29 cellular contexts compared by ENCODE assay signal in genomic region chr1:111719135-111719534, GRCh38. TPM values are rescaled to one million over a fixed set of nuclear protein-coding genes. Genes with fewer than 3 reads are reported as not detected.
DNase-seq lines count a peak whose midpoint lies in the region; ATAC-seq and TF ChIP-seq lines count a peak whose summit lies in the region.
"Had no signal": no experiment of that assay in that cellular context is flagged by ENCODE, and none has a peak within 500 bp of the region (broad histone marks: within the 10 kb centered on the region; RNA-seq: fewer than 3 reads in every experiment).

No MANE protein-coding gene starts in this region.

- in situ Hi-C loops in gastrocnemius medialis (cut with MboI; ENCODE audit: low sequenced_read_pairs in 4 of 4), result loop anchor here in 2 of 4 donors (5.0 kb wide), 2 partner anchors 33 to 38 kb away; partner anchors contain the start of gene DDX20 (in 1 of the 2)

- CTCF ChIA-PET in activated CD8-positive, alpha-beta T cell treated with anti-CD3 and anti-CD28 coated beads, Interleukin-2, amount 10 ng/mL, durations not matched to agents 7 days and 5 days (lab: Charles Lee), result interaction anchor here (1.8 kb wide), 1 partner anchor 211 kb away, joined by 6 read pairs; no protein-coding TSS in a partner anchor
- CTCF ChIA-PET in activated CD8-positive, alpha-beta T cell treated with anti-CD3 and anti-CD28 coated beads for 36 hours (lab: Charles Lee), result interaction anchor here (2.4 kb wide), 1 partner anchor 28 kb away, joined by 8 read pairs; no protein-coding TSS in a partner anchor
- CTCF ChIA-PET in CD4-positive, alpha-beta memory T cell (lab: Charles Lee; ENCODE audit: partially characterized antibody), result interaction anchor here (1.2 kb wide), 1 partner anchor 36 kb away, joined by 3 read pairs; no protein-coding TSS in a partner anchor
- CTCF ChIA-PET in MCF 10A (lab: Yijun Ruan, JAX), result interaction anchor here (0.6 to 0.9 kb wide), 2 partner anchors 17 to 36 kb away, joined by 3 to 6 read pairs; no protein-coding TSS in a partner anchor

- TF ChIP-seq EP300 in gastroesophageal sphincter (IDR thresholded peaks at IDR 0.05), result no peak

- POLR2A ChIA-PET in activated CD8-positive, alpha-beta T cell treated with anti-CD3 and anti-CD28 coated beads, Interleukin-2, amount 10 ng/mL, durations not matched to agents 7 days and 5 days (lab: Charles Lee), result interaction anchor here (1.3 kb wide), 1 partner anchor 13 kb away, joined by 3 read pairs; no protein-coding TSS in a partner anchor
- POLR2A ChIA-PET in activated CD8-positive, alpha-beta T cell treated with anti-CD3 and anti-CD28 coated beads for 36 hours (lab: Charles Lee), result interaction anchor here (1.3 to 1.7 kb wide), 3 partner anchors 9 to 242 kb away, joined by 3 to 11 read pairs (median 3); no protein-coding TSS in a partner anchor
- POLR2A ChIA-PET in CD4-positive, alpha-beta memory T cell (lab: Charles Lee; ENCODE audit: partially characterized antibody), result no interaction called here
- POLR2A ChIA-PET in MCF 10A (lab: Yijun Ruan, JAX), result interaction anchor here (0.6 kb wide), 1 partner anchor 36 kb away, joined by 4 read pairs; no protein-coding TSS in a partner anchor

- H3K4me1 ChIP-seq in CD4-positive, alpha-beta memory T cell (ENCODE audit: insufficient read depth, low read length), result peaks cover 18% of the 10 kb centered on the region
- H3K4me1 ChIP-seq in gastroesophageal sphincter (peaks cover 6 to 40% (median 15%) of the 10 kb centered on the region in 3 donors), gastrocnemius medialis (peaks cover 45 to 46% of the 10 kb centered on the region in 2 donors), uterus (no peaks in the 10 kb centered on the region)
- H3K4me1 ChIP-seq: adrenal gland, right lobe of liver had no signal

- DNase-seq in activated CD8-positive, alpha-beta T cell treated with anti-CD3 and anti-CD28 coated beads, Interleukin-2, amount 10 ng/mL, durations not matched to agents 7 days and 5 days, result peak; percentile 19
- no peak for DNase-seq in activated CD8-positive, alpha-beta T cell treated with anti-CD3 and anti-CD28 coated beads for 36 hours
- DNase-seq in CD4-positive, alpha-beta memory T cell, result no peak
- DNase-seq in gastrocnemius medialis (no peak), WERI-Rb-1 (no peak), MCF 10A (ENCODE audit: unreplicated experiment) (no peak), uterus (no peak)
- DNase-seq: activated CD4-positive, alpha-beta memory T cell treated with anti-CD3 and anti-CD28 coated beads, Interleukin-2, amount 10 ng/mL, durations not matched to agents 7 days and 5 days; activated CD4-positive, CD25-positive, alpha-beta regulatory T cell; activated naive CD4-positive, alpha-beta T cell treated with anti-CD3 and anti-CD28 coated beads for 36 hours; activated T-cell treated with anti-CD3 and anti-CD28 coated beads, Interleukin-2, amount 50 U/mL, for 24 hours; AML-193; DMS53; dorsolateral prefrontal cortex; H9; NCI-H1092 treated with DMSO at 0.1 percent for 48 hours; NCI-H187; NCI-H526 treated with DMSO at 0.1 percent for 48 hours; right lobe of liver; stimulated activated CD4-positive, alpha-beta T cell treated with anti-CD3 and anti-CD28 coated beads, Interleukin-4, amount 100 ng/mL, for 24 hours; stimulated activated naive CD4-positive, alpha-beta T cell had no signal

- H3K36me3 Mint-ChIP-seq in activated CD8-positive, alpha-beta T cell treated with anti-CD3 and anti-CD28 coated beads, Interleukin-2, amount 10 ng/mL, durations not matched to agents 7 days and 5 days (ENCODE audit: low read depth), result peaks cover 10% of the 10 kb centered on the region
- peaks cover 13% of the 10 kb centered on the region for H3K36me3 Mint-ChIP-seq in activated CD8-positive, alpha-beta T cell treated with anti-CD3 and anti-CD28 coated beads for 36 hours (ENCODE audit: low read depth)
- peaks cover 5 to 11% of the 10 kb centered on the region in 2 donors for H3K36me3 Mint-ChIP-seq in CD4-positive, alpha-beta memory T cell
- peaks cover 6% of the 10 kb centered on the region for H3K36me3 Mint-ChIP-seq in MCF 10A (ENCODE audit: insufficient read depth, unreplicated experiment)
- H3K36me3 Mint-ChIP-seq: brain had no signal

- H3K36me3 ChIP-seq in CD4-positive, alpha-beta memory T cell (ENCODE audit: insufficient read depth, low read length), result peaks cover 13% of the 10 kb centered on the region
- no peaks in the 10 kb centered on the region for H3K36me3 ChIP-seq in gastroesophageal sphincter
- H3K36me3 ChIP-seq in gastrocnemius medialis, result no peaks in the 10 kb centered on the region
- H3K36me3 ChIP-seq in WERI-Rb-1, result no peaks in the 10 kb centered on the region
- H3K36me3 ChIP-seq in uterus, result no peaks in the 10 kb centered on the region
- H3K36me3 ChIP-seq: adrenal gland, right lobe of liver had no signal

- TF ChIP-seq POLR2A in gastroesophageal sphincter (IDR thresholded peaks at IDR 0.05) (no peak), gastrocnemius medialis (IDR thresholded peaks at IDR 0.05) (no peak), uterus (IDR thresholded peaks at IDR 0.05) (no peak)

- H3K9me3 ChIP-seq in CD4-positive, alpha-beta memory T cell (ENCODE audit: control insufficient read depth in 1 of 2, low read length in 2 of 2), result no peaks in the 10 kb centered on the region
- H3K9me3 ChIP-seq in gastroesophageal sphincter (no peaks in the 10 kb centered on the region), gastrocnemius medialis (no peaks in the 10 kb centered on the region), WERI-Rb-1 (ENCODE audit: severe bottlenecking) (no peaks in the 10 kb centered on the region), uterus (no peaks in the 10 kb centered on the region)
- H3K9me3 ChIP-seq: A549, adrenal gland, mucosa of descending colon, right lobe of liver, tibial nerve had no signal

- TF ChIP-seq CTCF in activated CD8-positive, alpha-beta T cell treated with anti-CD3 and anti-CD28 coated beads for 36 hours (IDR thresholded peaks at IDR 0.05), result no peak
- TF ChIP-seq CTCF in gastroesophageal sphincter (IDR thresholded peaks at IDR 0.05) (no peak), gastrocnemius medialis (IDR thresholded peaks at IDR 0.05 in 4 of 5, conservative IDR thresholded peaks at IDR 0.05 in 1 of 5) (no peak), WERI-Rb-1 (IDR thresholded peaks at IDR 0.05; ENCODE audit: low read depth, low read length) (no peak), MCF 10A (IDR thresholded peaks at IDR 0.05; ENCODE audit: unreplicated experiment) (no peak), uterus (IDR thresholded peaks at IDR 0.05) (no peak)

- no peak overlapping the region for H3K27ac Mint-ChIP-seq in activated CD8-positive, alpha-beta T cell treated with anti-CD3 and anti-CD28 coated beads, Interleukin-2, amount 10 ng/mL, durations not matched to agents 7 days and 5 days
- no peak overlapping the region for H3K27ac Mint-ChIP-seq in activated CD8-positive, alpha-beta T cell treated with anti-CD3 and anti-CD28 coated beads for 36 hours
- peak overlapping the region in 6 of 7 donors; percentile 4 to 82 (median 35) for H3K27ac Mint-ChIP-seq in CD4-positive, alpha-beta memory T cell
- no peak overlapping the region for H3K27ac Mint-ChIP-seq in MCF 10A (ENCODE audit: low read depth, unreplicated experiment)
- H3K27ac Mint-ChIP-seq: activated CD4-positive, alpha-beta memory T cell treated with anti-CD3 and anti-CD28 coated beads, Interleukin-2, amount 10 ng/mL, durations not matched to agents 7 days and 5 days; activated naive CD4-positive, alpha-beta T cell treated with anti-CD3 and anti-CD28 coated beads for 36 hours had no signal

- no TSS peak for BruUV-seq in MCF 10A (replicated peaks; lab: Mats Ljungman, UMichigan)

- intact Hi-C loops in activated CD8-positive, alpha-beta T cell treated with anti-CD3 and anti-CD28 coated beads for 36 hours (cut with micrococcal nuclease), result loop anchor here (5.0 kb wide), 1 partner anchor 33 kb away; no protein-coding TSS in a partner anchor
- intact Hi-C loops in CD4-positive, alpha-beta memory T cell (cut with micrococcal nuclease), result no loop called here
- intact Hi-C loops in gastrocnemius medialis (cut with DNase I; ENCODE audit: low total_unique reads), result loop anchor here (1.0 kb wide), 1 partner anchor 36 kb away; the partner anchor contains the start of gene DDX20
- intact Hi-C loops in MCF 10A (cut with micrococcal nuclease), result no loop called here
- intact Hi-C loops in uterus (cut with DNase I; ENCODE audit: low total_unique reads), result no loop called here

- no peaks in the 10 kb centered on the region for H3K27me3 ChIP-seq in CD4-positive, alpha-beta memory T cell (ENCODE audit: insufficient read depth, low read length)
- no peaks in the 10 kb centered on the region for H3K27me3 ChIP-seq in gastroesophageal sphincter
- H3K27me3 ChIP-seq in gastrocnemius medialis, result no peaks in the 10 kb centered on the region
- H3K27me3 ChIP-seq in WERI-Rb-1 (ENCODE audit: insufficient read depth, low read depth, severe bottlenecking), result no peaks in the 10 kb centered on the region
- no peaks in the 10 kb centered on the region for H3K27me3 ChIP-seq in uterus
- H3K27me3 ChIP-seq: adrenal gland, dorsolateral prefrontal cortex, right lobe of liver, tibial nerve had no signal

- no peak overlapping the region for H3K4me3 Mint-ChIP-seq in activated CD8-positive, alpha-beta T cell treated with anti-CD3 and anti-CD28 coated beads, Interleukin-2, amount 10 ng/mL, durations not matched to agents 7 days and 5 days
- H3K4me3 Mint-ChIP-seq in activated CD8-positive, alpha-beta T cell treated with anti-CD3 and anti-CD28 coated beads for 36 hours, result no peak overlapping the region
- H3K4me3 Mint-ChIP-seq in CD4-positive, alpha-beta memory T cell, result no peak overlapping the region
- H3K4me3 Mint-ChIP-seq in MCF 10A (ENCODE audit: unreplicated experiment), result no peak overlapping the region
- H3K4me3 Mint-ChIP-seq: activated CD4-positive, alpha-beta memory T cell treated with anti-CD3 and anti-CD28 coated beads, Interleukin-2, amount 10 ng/mL, durations not matched to agents 7 days and 5 days; activated naive CD4-positive, alpha-beta T cell treated with anti-CD3 and anti-CD28 coated beads for 36 hours; activated T-cell treated with anti-CD3 and anti-CD28 coated beads, Interleukin-2, amount 50 U/mL, for 24 hours; brain; H9; neural crest cell had no signal

- ATAC-seq in activated CD8-positive, alpha-beta T cell treated with anti-CD3 and anti-CD28 coated beads, Interleukin-2, amount 10 ng/mL, durations not matched to agents 7 days and 5 days, result no peak
- no peak for ATAC-seq in activated CD8-positive, alpha-beta T cell treated with anti-CD3 and anti-CD28 coated beads for 36 hours
- ATAC-seq in gastroesophageal sphincter (no peak), gastrocnemius medialis (no peak)
- ATAC-seq: A549, Panc1 had no signal

- 80 to 100% methylated on average over 1 of the region's 5 CpGs for WGBS in gastroesophageal sphincter (ENCODE audit: low coverage in 1 of 2), 2 donors

- H3K27me3 Mint-ChIP-seq in activated CD8-positive, alpha-beta T cell treated with anti-CD3 and anti-CD28 coated beads, Interleukin-2, amount 10 ng/mL, durations not matched to agents 7 days and 5 days (ENCODE audit: low read depth), result no peaks in the 10 kb centered on the region
- H3K27me3 Mint-ChIP-seq in activated CD8-positive, alpha-beta T cell treated with anti-CD3 and anti-CD28 coated beads for 36 hours, result no peaks in the 10 kb centered on the region
- H3K27me3 Mint-ChIP-seq in CD4-positive, alpha-beta memory T cell, result no peaks in the 10 kb centered on the region
- H3K27me3 Mint-ChIP-seq in MCF 10A (ENCODE audit: insufficient read depth, unreplicated experiment), result no peaks in the 10 kb centered on the region
- H3K27me3 Mint-ChIP-seq: activated CD4-positive, alpha-beta memory T cell treated with anti-CD3 and anti-CD28 coated beads, Interleukin-2, amount 10 ng/mL, durations not matched to agents 7 days and 5 days; activated T-cell treated with anti-CD3 and anti-CD28 coated beads, Interleukin-2, amount 50 U/mL, for 24 hours; brain had no signal

- H3K9me3 Mint-ChIP-seq in activated CD8-positive, alpha-beta T cell treated with anti-CD3 and anti-CD28 coated beads, Interleukin-2, amount 10 ng/mL, durations not matched to agents 7 days and 5 days (ENCODE audit: insufficient read depth), result no peaks in the 10 kb centered on the region
- H3K9me3 Mint-ChIP-seq in activated CD8-positive, alpha-beta T cell treated with anti-CD3 and anti-CD28 coated beads for 36 hours, result no peaks in the 10 kb centered on the region
- peaks cover 0 to 4% (median 0%) of the 10 kb centered on the region in 8 donors for H3K9me3 Mint-ChIP-seq in CD4-positive, alpha-beta memory T cell
- no peaks in the 10 kb centered on the region for H3K9me3 Mint-ChIP-seq in MCF 10A (ENCODE audit: unreplicated experiment)
- H3K9me3 Mint-ChIP-seq: activated CD4-positive, alpha-beta memory T cell treated with anti-CD3 and anti-CD28 coated beads, Interleukin-2, amount 10 ng/mL, durations not matched to agents 7 days and 5 days; activated naive CD4-positive, alpha-beta T cell treated with anti-CD3 and anti-CD28 coated beads for 36 hours; activated T-cell treated with anti-CD3 and anti-CD28 coated beads, Interleukin-2, amount 50 U/mL, for 24 hours; brain; H9; neural crest cell had no signal

- H3K4me1 Mint-ChIP-seq in activated CD8-positive, alpha-beta T cell treated with anti-CD3 and anti-CD28 coated beads, Interleukin-2, amount 10 ng/mL, durations not matched to agents 7 days and 5 days (ENCODE audit: low read depth), result peaks cover 1% of the 10 kb centered on the region
- peaks cover 25% of the 10 kb centered on the region for H3K4me1 Mint-ChIP-seq in activated CD8-positive, alpha-beta T cell treated with anti-CD3 and anti-CD28 coated beads for 36 hours (ENCODE audit: low read depth)
- H3K4me1 Mint-ChIP-seq in CD4-positive, alpha-beta memory T cell, result peaks cover 22 to 35% (median 25%) of the 10 kb centered on the region in 4 donors
- H3K4me1 Mint-ChIP-seq in MCF 10A (ENCODE audit: insufficient read depth, unreplicated experiment), result peaks cover 32% of the 10 kb centered on the region
- H3K4me1 Mint-ChIP-seq: neural crest cell had no signal

- no peak overlapping the region for H3K4me3 ChIP-seq in CD4-positive, alpha-beta memory T cell (ENCODE audit: low read length in 2 of 2)
- H3K4me3 ChIP-seq in gastroesophageal sphincter (no peak overlapping the region), gastrocnemius medialis (no peak overlapping the region), WERI-Rb-1 (ENCODE audit: low read depth, low read length) (no peak overlapping the region), uterus (no peak overlapping the region)
- H3K4me3 ChIP-seq: A549, adrenal gland, dorsolateral prefrontal cortex, mucosa of descending colon, right lobe of liver, tibial nerve had no signal

- no peak overlapping the region for H3K27ac ChIP-seq in CD4-positive, alpha-beta memory T cell (ENCODE audit: low read depth, low read length)
- H3K27ac ChIP-seq in gastroesophageal sphincter (peak overlapping the region in 3 of 4 donors; percentile 13 to 56 (median 36)), gastrocnemius medialis (peak overlapping the region; percentile 81 to 93 (median 87)), WERI-Rb-1 (no peak overlapping the region), uterus (no peak overlapping the region)
- H3K27ac ChIP-seq: A549, adrenal gland, right lobe of liver had no signal

RNA-seq across cellular contexts. Expression of gene INKA2, which starts 20.1 kb away (rescaled TPM):
- total RNA-seq in activated CD8-positive, alpha-beta T cell treated with anti-CD3 and anti-CD28 coated beads, Interleukin-2, amount 10 ng/mL, durations not matched to agents 7 days and 5 days, result 1 to 10 TPM; 4.1 to 4.3 TPM
- total RNA-seq in activated CD8-positive, alpha-beta T cell treated with anti-CD3 and anti-CD28 coated beads for 36 hours, result 1 to 10 TPM; 1.7 to 2.3 TPM
- total RNA-seq in CD4-positive, alpha-beta memory T cell, result 1 to 10 TPM; 2.2 to 2.4 TPM
- polyA plus RNA-seq in CD4-positive, alpha-beta memory T cell, result under 1 TPM; 0.16 to 0.24 TPM
- total RNA-seq in gastroesophageal sphincter, result 10 to 100 TPM in 1 of 4 donors, 1 to 10 TPM in 3; 7.2 to 12.8 (median 8.8) TPM
- 10 to 100 TPM in 1 of 4 donors, 1 to 10 TPM in 3; 4.7 to 11.8 (median 5.1) TPM for total RNA-seq in gastrocnemius medialis
- 3.5 and 6.6 TPM in 2 replicates for total RNA-seq in MCF 10A (2022)
- 10 to 100 TPM in 1 of 4 donors, 1 to 10 TPM in 1, under 1 TPM in 1, not detected in 1; 0.51 to 16.4 (median 6.4) TPM for total RNA-seq in uterus

RNA-seq across cellular contexts. Expression of gene DDX20, which starts 36.6 kb away (rescaled TPM):
- 10 to 100 TPM; 18.1 to 18.9 TPM for total RNA-seq in activated CD8-positive, alpha-beta T cell treated with anti-CD3 and anti-CD28 coated beads, Interleukin-2, amount 10 ng/mL, durations not matched to agents 7 days and 5 days
- 10 to 100 TPM; 15.3 to 15.9 TPM for total RNA-seq in activated CD8-positive, alpha-beta T cell treated with anti-CD3 and anti-CD28 coated beads for 36 hours
- total RNA-seq in CD4-positive, alpha-beta memory T cell, result 10 to 100 TPM; 22.2 to 26.0 TPM
- 10 to 100 TPM; 10.1 to 13.9 TPM for polyA plus RNA-seq in CD4-positive, alpha-beta memory T cell
- total RNA-seq in gastroesophageal sphincter, result 10 to 100 TPM; 11.6 to 24.4 (median 14.8) TPM
- total RNA-seq in gastrocnemius medialis, result 10 to 100 TPM; 22.2 to 32.9 (median 29.2) TPM
- total RNA-seq in MCF 10A (2022), result 14.8 and 16.8 TPM in 2 replicates
- 10 to 100 TPM; 13.3 to 38.2 (median 20.1) TPM for total RNA-seq in uterus

Comparison
In these comparisons a context has a peak if more than half of its experiments do, and no peak if none do; other contexts are left out.
1. H3K27ac Mint-ChIP-seq: peak in CD4-positive, alpha-beta memory T cell (6 of 7); none in activated CD8-positive, alpha-beta T cell treated with anti-CD3 and anti-CD28 coated beads, Interleukin-2, amount 10 ng/mL, durations not matched to agents 7 days and 5 days (single experiment), activated CD8-positive, alpha-beta T cell treated with anti-CD3 and anti-CD28 coated beads for 36 hours (single experiment) and MCF 10A (single experiment).
2. H3K27ac ChIP-seq: peak in gastroesophageal sphincter (3 of 4) and gastrocnemius medialis (4 of 4); none in CD4-positive, alpha-beta memory T cell (single experiment), WERI-Rb-1 (single experiment) and uterus (0 of 2).
3. intact Hi-C loops: an anchor here in activated CD8-positive, alpha-beta T cell treated with anti-CD3 and anti-CD28 coated beads for 36 hours (5.0 kb wide) and gastrocnemius medialis (1.0 kb wide); none called in CD4-positive, alpha-beta memory T cell, MCF 10A and uterus.